Comparison of ENCODE assay signal across 27 cellular contexts in genomic region chr11:70593446-70593983, GRCh38.
"Had no signal": no experiment of that assay in that cellular context is flagged by ENCODE, and none has a peak within 500 bp of the region (broad histone marks: within the 10 kb centered on the region; RNA-seq: fewer than 3 reads in every experiment).

No MANE protein-coding gene starts in this region.

- H3K27me3 ChIP-seq: foreskin keratinocyte, ovary, sigmoid colon, stomach, thyroid gland had no signal

- ATAC-seq: foreskin keratinocyte; gastroesophageal sphincter; left lobe of liver; natural killer cell treated with Interleukin-12 subunit alpha and Interleukin-12 subunit beta and Interleukin-15 and Interleukin-18, amount 100 ng/mL, for 72 hours; psoas muscle; right cardiac atrium; stimulated activated effector memory CD8-positive, alpha-beta T cell treated with anti-CD3 and anti-CD28 coated beads, Interleukin-12 subunit alpha, Interleukin-12 subunit beta, amount 100 ng/mL, for 72 hours had no signal

- H3K4me1 Mint-ChIP-seq: naive B cell had no signal

- H3K27ac Mint-ChIP-seq: naive B cell; natural killer cell treated with Interleukin-12 subunit alpha and Interleukin-12 subunit beta and Interleukin-15 and Interleukin-18, amount 100 ng/mL, for 72 hours; stimulated activated effector memory CD8-positive, alpha-beta T cell treated with anti-CD3 and anti-CD28 coated beads, Interleukin-12 subunit alpha, Interleukin-12 subunit beta, amount 100 ng/mL, for 72 hours had no signal

- H3K4me3 Mint-ChIP-seq: central memory CD8-positive, alpha-beta T cell; natural killer cell treated with Interleukin-12 subunit alpha and Interleukin-12 subunit beta and Interleukin-15 and Interleukin-18, amount 100 ng/mL, for 72 hours; neural crest cell; stimulated activated effector memory CD8-positive, alpha-beta T cell treated with anti-CD3 and anti-CD28 coated beads, Interleukin-12 subunit alpha, Interleukin-12 subunit beta, amount 100 ng/mL, for 72 hours had no signal

- H3K27ac ChIP-seq: coronary artery, esophagus muscularis mucosa, foreskin keratinocyte, gastroesophageal sphincter, ovary, psoas muscle, sigmoid colon, stomach, thyroid gland had no signal

- DNase-seq: dermis blood vessel endothelial cell; effector memory CD4-positive, alpha-beta T cell; foreskin keratinocyte; glutamatergic neuron; hypothalamus; naive B cell; nucleus accumbens; ovary; sigmoid colon; stimulated activated CD4-positive, alpha-beta T cell treated with anti-CD3 and anti-CD28 coated beads, Interleukin-2, amount 100 ng/mL, for 24 hours; stimulated activated CD4-positive, alpha-beta T cell treated with anti-CD3 and anti-CD28 coated beads, Interleukin-4, amount 100 ng/mL, for 24 hours; stimulated activated naive CD4-positive, alpha-beta T cell treated with Interleukin-2 at 50 U/mL for 16 hours; stomach; thyroid gland; trophoblast cell had no signal

- H3K36me3 Mint-ChIP-seq: naive B cell; natural killer cell treated with Interleukin-12 subunit alpha and Interleukin-12 subunit beta and Interleukin-15 and Interleukin-18, amount 100 ng/mL, for 72 hours; stimulated activated effector memory CD8-positive, alpha-beta T cell treated with anti-CD3 and anti-CD28 coated beads, Interleukin-12 subunit alpha, Interleukin-12 subunit beta, amount 100 ng/mL, for 72 hours had no signal

- H3K4me1 ChIP-seq: esophagus muscularis mucosa, foreskin keratinocyte, gastroesophageal sphincter, sigmoid colon, thyroid gland had no signal

- FAIRE-seq: endothelial cell of umbilical vein, keratinocyte had no signal

- H3K9me3 ChIP-seq: esophagus muscularis mucosa, gastroesophageal sphincter, ovary, psoas muscle, sigmoid colon, stomach, thyroid gland had no signal

- H3K36me3 ChIP-seq: esophagus muscularis mucosa, gastroesophageal sphincter, ovary, sigmoid colon, stomach, thyroid gland had no signal

- H3K4me3 ChIP-seq: coronary artery, esophagus muscularis mucosa, gastroesophageal sphincter, ovary, psoas muscle, sigmoid colon, stomach, thyroid gland had no signal
